Comparison of ENCODE assay signal across 10 cellular contexts in genomic region chr17:82531431-82531881, GRCh38. TPM values are rescaled to one million over a fixed set of nuclear protein-coding genes. Genes with fewer than 3 reads are reported as not detected.
A peak's percentile ranks its signal among the peaks of the same experiment; 100 is the strongest.
DNase-seq lines count a peak whose midpoint lies in the region; ATAC-seq and TF ChIP-seq lines count a peak whose summit lies in the region.
"Had no signal": no experiment of that assay in that cellular context is flagged by ENCODE, and none has a peak within 500 bp of the region (broad histone marks: within the 10 kb centered on the region; RNA-seq: fewer than 3 reads in every experiment).

No MANE protein-coding gene starts in this region.

- DNase-seq in activated naive CD4-positive, alpha-beta T cell treated with anti-CD3 and anti-CD28 coated beads, Interleukin-2, amount 10 ng/mL, durations not matched to agents 7 days and 5 days = no peak
- no peak for DNase-seq in activated naive CD4-positive, alpha-beta T cell (lab: John Stamatoyannopoulos, UW)
- no peak for DNase-seq in WTC11 (ENCODE audit: low spot score)
- peak; percentile 49 for DNase-seq in fibroblast of the aortic adventitia (ENCODE audit: low read depth)
- DNase-seq in inferior parietal cortex (ENCODE audit: extremely low spot score) = no peak
- DNase-seq in DMS79 treated with DMSO at 0.1 percent for 48 hours (lab: John Stamatoyannopoulos, UW) = no peak
- DNase-seq: naive B cell, NCI-H1930 had no signal

- H3K27ac Mint-ChIP-seq in activated naive CD4-positive, alpha-beta T cell treated with anti-CD3 and anti-CD28 coated beads, Interleukin-2, amount 10 ng/mL, durations not matched to agents 7 days and 5 days = peak overlapping the region; percentile 66
- peak overlapping the region; percentile 25 for H3K27ac Mint-ChIP-seq in WTC11
- H3K27ac Mint-ChIP-seq in stimulated activated memory B cell treated with anti-CD40 and anti-IgM and Interleukin-4, amounts not matched to agents 10 μg/mL and 1 μg/mL and 100 μg/mL, for 72 hours = peak overlapping the region; percentile 24

- H3K9me3 Mint-ChIP-seq in activated naive CD4-positive, alpha-beta T cell treated with anti-CD3 and anti-CD28 coated beads, Interleukin-2, amount 10 ng/mL, durations not matched to agents 7 days and 5 days = no peaks in the 10 kb centered on the region
- H3K9me3 Mint-ChIP-seq in WTC11 = no peaks in the 10 kb centered on the region
- no peaks in the 10 kb centered on the region for H3K9me3 Mint-ChIP-seq in stimulated activated memory B cell treated with anti-CD40 and anti-IgM and Interleukin-4, amounts not matched to agents 10 μg/mL and 1 μg/mL and 100 μg/mL, for 72 hours
- H3K9me3 Mint-ChIP-seq: naive B cell had no signal

- TF ChIP-seq CTCF in WTC11 (IDR thresholded peaks at IDR 0.05) (no peak), fibroblast of the aortic adventitia (IDR thresholded peaks at IDR 0.05; ENCODE audit: insufficient read depth, low read length) (no peak)

- CTCF ChIA-PET in activated naive CD4-positive, alpha-beta T cell treated with anti-CD3 and anti-CD28 coated beads, Interleukin-2, amount 10 ng/mL, durations not matched to agents 7 days and 5 days (lab: Charles Lee) = interaction anchor here (1.6 kb wide), 1 partner anchor 20 kb away, joined by 4 read pairs; no protein-coding TSS in a partner anchor
- CTCF ChIA-PET in WTC11 (lab: Charles Lee) = no interaction called here

- H3K4me3 Mint-ChIP-seq in activated naive CD4-positive, alpha-beta T cell treated with anti-CD3 and anti-CD28 coated beads, Interleukin-2, amount 10 ng/mL, durations not matched to agents 7 days and 5 days = no peak overlapping the region
- H3K4me3 Mint-ChIP-seq in WTC11 = no peak overlapping the region
- H3K4me3 Mint-ChIP-seq in stimulated activated memory B cell treated with anti-CD40 and anti-IgM and Interleukin-4, amounts not matched to agents 10 μg/mL and 1 μg/mL and 100 μg/mL, for 72 hours = no peak overlapping the region

- POLR2A ChIA-PET in WTC11 (lab: Charles Lee) = no interaction called here

- ATAC-seq in WTC11 (no peak), GM19035 (IDR thresholded peaks at IDR 0.05; ENCODE audit: unreplicated experiment) (no peak)
- ATAC-seq in stimulated activated memory B cell treated with anti-CD40 and anti-IgM and Interleukin-4, amounts not matched to agents 10 μg/mL and 1 μg/mL and 100 μg/mL, for 72 hours = no peak

- no peak overlapping the region for H3K4me3 ChIP-seq in fibroblast of the aortic adventitia (ENCODE audit: low read depth, low read length)

- no peaks in the 10 kb centered on the region for H3K27me3 Mint-ChIP-seq in activated naive CD4-positive, alpha-beta T cell treated with anti-CD3 and anti-CD28 coated beads, Interleukin-2, amount 10 ng/mL, durations not matched to agents 7 days and 5 days
- H3K27me3 Mint-ChIP-seq in WTC11 (ENCODE audit: low read depth) = no peaks in the 10 kb centered on the region
- H3K27me3 Mint-ChIP-seq in stimulated activated memory B cell treated with anti-CD40 and anti-IgM and Interleukin-4, amounts not matched to agents 10 μg/mL and 1 μg/mL and 100 μg/mL, for 72 hours = no peaks in the 10 kb centered on the region
- H3K27me3 Mint-ChIP-seq: naive B cell had no signal

- H3K4me1 Mint-ChIP-seq in activated naive CD4-positive, alpha-beta T cell treated with anti-CD3 and anti-CD28 coated beads, Interleukin-2, amount 10 ng/mL, durations not matched to agents 7 days and 5 days = peaks cover 54% of the 10 kb centered on the region
- peaks cover 58% of the 10 kb centered on the region for H3K4me1 Mint-ChIP-seq in WTC11
- H3K4me1 Mint-ChIP-seq in stimulated activated memory B cell treated with anti-CD40 and anti-IgM and Interleukin-4, amounts not matched to agents 10 μg/mL and 1 μg/mL and 100 μg/mL, for 72 hours = peaks cover 68% of the 10 kb centered on the region

- peaks cover 11% of the 10 kb centered on the region for H3K36me3 Mint-ChIP-seq in activated naive CD4-positive, alpha-beta T cell treated with anti-CD3 and anti-CD28 coated beads, Interleukin-2, amount 10 ng/mL, durations not matched to agents 7 days and 5 days
- H3K36me3 Mint-ChIP-seq in WTC11 = no peaks in the 10 kb centered on the region
- H3K36me3 Mint-ChIP-seq in stimulated activated memory B cell treated with anti-CD40 and anti-IgM and Interleukin-4, amounts not matched to agents 10 μg/mL and 1 μg/mL and 100 μg/mL, for 72 hours = peaks cover 7% of the 10 kb centered on the region

TF ChIP-seq in WTC11, 78 proteins besides CTCF, POLR2A, EP300 and RAD21:
- TF ChIP-seq TP53 (CRISPR knock-in tag; IDR thresholded peaks at IDR 0.05) = no peak
- no peak for TF ChIP-seq USF1 (CRISPR knock-in tag; IDR thresholded peaks at IDR 0.05)
- TF ChIP-seq ZNF232 (CRISPR knock-in tag; IDR thresholded peaks at IDR 0.05) = no peak
- no peak for TF ChIP-seq MXD4 (CRISPR knock-in tag; IDR thresholded peaks at IDR 0.05; ENCODE audit: borderline replicate concordance)
- no peak for TF ChIP-seq E2F1 (CRISPR knock-in tag; IDR thresholded peaks at IDR 0.05)
- no peak for TF ChIP-seq JUN (CRISPR knock-in tag; IDR thresholded peaks at IDR 0.05)
- TF ChIP-seq ZNF671 (CRISPR knock-in tag; IDR thresholded peaks at IDR 0.05) = no peak
- no peak for TF ChIP-seq TEAD4 (CRISPR knock-in tag; IDR thresholded peaks at IDR 0.05)
- TF ChIP-seq PRRX2 (CRISPR knock-in tag; IDR thresholded peaks at IDR 0.05) = no peak
- no peak for TF ChIP-seq ZNF263 (CRISPR knock-in tag; IDR thresholded peaks at IDR 0.05; ENCODE audit: low read depth)
- TF ChIP-seq MLX (CRISPR knock-in tag; IDR thresholded peaks at IDR 0.05) = no peak
- no peak for TF ChIP-seq HMGA2 (CRISPR knock-in tag; IDR thresholded peaks at IDR 0.05)
- TF ChIP-seq GABPB1 (CRISPR knock-in tag; IDR thresholded peaks at IDR 0.05) = no peak
- TF ChIP-seq OVOL2 (CRISPR knock-in tag; IDR thresholded peaks at IDR 0.05; ENCODE audit: borderline replicate concordance) = no peak

RNA-seq across cellular contexts. Expression of gene FOXK2, which starts 11.9 kb away (rescaled TPM):
- total RNA-seq in WTC11 (2021) = 57.7 to 65.7 TPM (median 62.7 TPM) in 3 replicates
- 7.3 and 28.2 TPM in 2 replicates for total RNA-seq in fibroblast of the aortic adventitia (ENCODE audit: low replicate concordance)
